19 cellular contexts compared by ENCODE assay signal in the genomic region with DNA sequence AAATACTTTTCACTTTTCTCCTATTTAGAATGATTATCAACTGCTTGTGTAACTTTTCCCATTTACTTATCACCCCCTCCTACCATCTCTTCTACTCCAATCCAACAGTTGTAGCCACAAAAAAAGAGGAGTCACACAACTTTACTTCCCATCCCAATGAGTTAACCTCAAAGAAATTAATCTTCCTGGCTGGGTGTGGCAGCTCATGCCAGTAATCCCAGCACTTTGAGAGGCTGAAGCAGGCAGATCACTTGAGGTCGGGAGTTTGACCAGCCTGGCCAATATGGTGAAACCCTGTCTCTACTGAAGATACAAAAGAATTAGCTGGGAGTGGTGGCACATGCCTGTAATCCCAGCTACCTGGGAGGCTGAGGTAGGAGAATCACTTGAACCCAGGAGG.
"Had no signal": no experiment of that assay in that cellular context is flagged by ENCODE, and none has a peak within 500 bp of the region (broad histone marks: within the 10 kb centered on the region; RNA-seq: fewer than 3 reads in every experiment).

No MANE protein-coding gene starts in this region.

- H3K27ac ChIP-seq: epithelial cell of prostate, neural progenitor cell, sigmoid colon, upper lobe of right lung had no signal

- ATAC-seq: activated T-helper 17 cell treated with anti-CD3 and anti-CD28 coated beads, Interleukin-2, amount 50 U/mL, for 72 hours; left colon; mucosa of descending colon; naive thymus-derived CD4-positive, alpha-beta T cell; stimulated activated naive CD8-positive, alpha-beta T cell treated with anti-CD3 and anti-CD28 coated beads, Interleukin-15, Interleukin-2, amounts not matched to agents 100 U/mL and 50 U/mL, for 24 hours; upper lobe of right lung had no signal

- H3K4me1 ChIP-seq: neural progenitor cell, sigmoid colon, upper lobe of right lung had no signal

- H3K4me3 Mint-ChIP-seq: activated CD4-positive, alpha-beta memory T cell treated with anti-CD3 and anti-CD28 coated beads, Interleukin-2, amount 10 ng/mL, durations not matched to agents 7 days and 5 days; activated CD4-positive, alpha-beta T cell treated with anti-CD3 and anti-CD28 coated beads, Interleukin-2, amount 10 ng/mL, durations not matched to agents 24 days and 14 days; activated naive CD8-positive, alpha-beta T cell treated with anti-CD3 and anti-CD28 coated beads, Interleukin-2, amount 10 ng/mL, durations not matched to agents 7 days and 5 days; activated T-helper 17 cell treated with anti-CD3 and anti-CD28 coated beads, Interleukin-2, amount 50 U/mL, for 72 hours; endodermal cell; naive thymus-derived CD4-positive, alpha-beta T cell; neural progenitor cell had no signal

- H3K9me3 Mint-ChIP-seq: activated CD4-positive, alpha-beta memory T cell treated with anti-CD3 and anti-CD28 coated beads, Interleukin-2, amount 10 ng/mL, durations not matched to agents 7 days and 5 days; activated CD4-positive, alpha-beta T cell treated with anti-CD3 and anti-CD28 coated beads, Interleukin-2, amount 10 ng/mL, durations not matched to agents 24 days and 14 days; activated naive CD8-positive, alpha-beta T cell treated with anti-CD3 and anti-CD28 coated beads, Interleukin-2, amount 10 ng/mL, durations not matched to agents 7 days and 5 days; activated T-helper 17 cell treated with anti-CD3 and anti-CD28 coated beads, Interleukin-2, amount 50 U/mL, for 72 hours; endodermal cell; neural progenitor cell had no signal

- H3K4me1 Mint-ChIP-seq: activated CD4-positive, alpha-beta memory T cell treated with anti-CD3 and anti-CD28 coated beads, Interleukin-2, amount 10 ng/mL, durations not matched to agents 7 days and 5 days; endodermal cell; neural progenitor cell had no signal

- H3K27me3 Mint-ChIP-seq: activated CD4-positive, alpha-beta memory T cell treated with anti-CD3 and anti-CD28 coated beads, Interleukin-2, amount 10 ng/mL, durations not matched to agents 7 days and 5 days; activated CD4-positive, alpha-beta T cell treated with anti-CD3 and anti-CD28 coated beads, Interleukin-2, amount 10 ng/mL, durations not matched to agents 24 days and 14 days; activated naive CD8-positive, alpha-beta T cell treated with anti-CD3 and anti-CD28 coated beads, Interleukin-2, amount 10 ng/mL, durations not matched to agents 7 days and 5 days; activated T-helper 17 cell treated with anti-CD3 and anti-CD28 coated beads, Interleukin-2, amount 50 U/mL, for 72 hours; naive thymus-derived CD4-positive, alpha-beta T cell had no signal

- H3K27me3 ChIP-seq: neural progenitor cell, sigmoid colon, upper lobe of right lung had no signal

- H3K9ac ChIP-seq: neural progenitor cell had no signal

- H3K9me3 ChIP-seq: mucosa of descending colon, sigmoid colon, upper lobe of right lung had no signal

- H2AFZ ChIP-seq: neural progenitor cell had no signal

- H3K4me2 ChIP-seq: neural progenitor cell had no signal

- H3K27ac Mint-ChIP-seq: activated CD4-positive, alpha-beta memory T cell treated with anti-CD3 and anti-CD28 coated beads, Interleukin-2, amount 10 ng/mL, durations not matched to agents 7 days and 5 days; activated CD4-positive, alpha-beta T cell treated with anti-CD3 and anti-CD28 coated beads, Interleukin-2, amount 10 ng/mL, durations not matched to agents 24 days and 14 days; activated naive CD8-positive, alpha-beta T cell treated with anti-CD3 and anti-CD28 coated beads, Interleukin-2, amount 10 ng/mL, durations not matched to agents 7 days and 5 days; activated T-helper 17 cell treated with anti-CD3 and anti-CD28 coated beads, Interleukin-2, amount 50 U/mL, for 72 hours; endodermal cell; neural progenitor cell had no signal

- H3K4me3 ChIP-seq: mucosa of descending colon, neural progenitor cell, sigmoid colon, upper lobe of right lung had no signal

- DNase-seq: activated CD4-positive, alpha-beta memory T cell treated with anti-CD3 and anti-CD28 coated beads, Interleukin-2, amount 10 ng/mL, durations not matched to agents 7 days and 5 days; activated CD4-positive, alpha-beta T cell treated with anti-CD3 and anti-CD28 coated beads, Interleukin-2, amount 10 ng/mL, durations not matched to agents 24 days and 14 days; activated naive CD8-positive, alpha-beta T cell treated with anti-CD3 and anti-CD28 coated beads, Interleukin-2, amount 10 ng/mL, durations not matched to agents 7 days and 5 days; cerebellar nuclear complex; cortex of kidney; endodermal cell; left colon; mesendoderm; mucosa of descending colon; naive thymus-derived CD4-positive, alpha-beta T cell; retina; sigmoid colon; stimulated activated CD4-positive, alpha-beta T cell treated with anti-CD3 and anti-CD28 coated beads, Interleukin-2, amount 100 ng/mL, for 48 hours; stimulated activated naive CD8-positive, alpha-beta T cell treated with anti-CD3 and anti-CD28 coated beads, Interleukin-15, Interleukin-2, amounts not matched to agents 100 U/mL and 50 U/mL, for 24 hours; T1000; upper lobe of right lung had no signal
